Comparison of ENCODE assay signal across 8 cellular contexts in the genomic region with DNA sequence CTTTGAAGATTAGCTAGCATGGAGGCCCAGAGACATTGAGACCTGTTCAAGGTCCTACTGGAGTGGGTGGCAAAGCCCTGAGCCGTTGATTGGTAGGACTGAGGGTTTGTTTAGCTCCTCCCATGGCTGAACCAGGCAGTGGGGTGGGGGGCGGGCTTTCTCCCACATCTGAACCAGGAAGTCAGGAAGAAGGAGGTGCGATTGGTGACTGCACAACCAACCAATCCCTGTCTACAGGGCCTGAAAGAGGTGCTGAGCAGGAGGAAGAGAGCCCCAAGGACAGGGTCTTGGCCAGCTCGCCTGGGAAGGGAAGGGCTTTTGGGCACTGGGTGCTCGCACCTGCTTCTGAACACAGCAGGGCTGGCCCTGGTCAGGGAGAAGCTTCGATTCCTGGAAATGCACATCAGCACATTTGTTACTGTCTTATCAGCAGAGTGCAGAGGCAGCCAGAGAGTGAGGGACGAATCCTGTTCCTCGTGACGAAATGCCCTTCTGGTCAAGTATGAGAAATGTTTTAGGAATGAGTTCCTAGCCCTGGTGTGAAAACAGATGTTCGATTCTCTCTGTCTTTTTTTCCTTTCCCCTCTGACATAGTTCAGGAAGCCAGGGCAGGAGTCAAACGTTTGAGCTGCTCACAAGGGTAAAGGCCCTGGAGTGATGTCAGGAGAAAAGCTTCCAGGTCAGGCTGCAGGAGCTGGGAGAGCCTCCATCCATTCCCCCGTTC.
DNase-seq lines count a peak whose midpoint lies in the region; ATAC-seq and TF ChIP-seq lines count a peak whose summit lies in the region.

No MANE protein-coding gene starts in this region.

- no peak overlapping the region for H3K4me3 ChIP-seq in GM23248
- no peak overlapping the region for H3K4me3 ChIP-seq in sigmoid colon

- TF ChIP-seq POLR2A in sigmoid colon (IDR thresholded peaks at IDR 0.05) = no peak

- H3K4me2 ChIP-seq in GM23248 (ENCODE audit: unreplicated experiment) = no peak overlapping the region

- peaks cover 10% of the 10 kb centered on the region for H3F3A ChIP-seq in GM23248 (ENCODE audit: insufficient read depth)

- in situ Hi-C loops in GM23248 (cut with MboI) = no loop called here

- H2AFZ ChIP-seq in GM23248 = 0 out of 2 replicates have a peak overlapping the region, but pooled peaks have one; percentile 25

- peak; percentile 88 for ATAC-seq in Right ventricle myocardium superior (ENCODE audit: poor library complexity)
- no peak for ATAC-seq in GM18873 (IDR thresholded peaks at IDR 0.05; ENCODE audit: low FRiP score, unreplicated experiment)
- ATAC-seq in GM19351 (IDR thresholded peaks at IDR 0.05; ENCODE audit: unreplicated experiment) = no peak

- no peak for TF ChIP-seq EP300 in sigmoid colon (IDR thresholded peaks at IDR 0.05)

- peaks cover 23% of the 10 kb centered on the region for H3K4me1 ChIP-seq in GM23248 (ENCODE audit: insufficient read depth)
- no peaks in the 10 kb centered on the region for H3K4me1 ChIP-seq in sigmoid colon

- H3K79me2 ChIP-seq in GM23248 (ENCODE audit: insufficient read depth) = no peaks in the 10 kb centered on the region

- H3K27me3 ChIP-seq in GM23248 (replicated peaks; ENCODE audit: insufficient read depth) (no peaks in the 10 kb centered on the region), sigmoid colon (no peaks in the 10 kb centered on the region)

- H4K20me1 ChIP-seq in GM23248 (ENCODE audit: insufficient read depth) = no peaks in the 10 kb centered on the region

- no peaks in the 10 kb centered on the region for H3K9me2 ChIP-seq in GM23248 (ENCODE audit: insufficient read depth)

- H3K27ac ChIP-seq in GM23248 = peak overlapping the region; percentile 41
- no peak overlapping the region for H3K27ac ChIP-seq in sigmoid colon

- H3K9ac ChIP-seq in GM23248 = no peak overlapping the region

- TF ChIP-seq CTCF in sigmoid colon (IDR thresholded peaks at IDR 0.05) = no peak

- no peaks in the 10 kb centered on the region for H3K9me3 ChIP-seq in GM23248 (ENCODE audit: low read depth)
- no peaks in the 10 kb centered on the region for H3K9me3 ChIP-seq in sigmoid colon

- WGBS in GM23248 (ENCODE audit: low coverage in 1 of 2, low lambda C conversion rate in 2 of 2, missing lambda C conversion rate in 2 of 2), 2 experiments = 21 to 22% methylated on average over 11 to 12 of the region's 12 CpGs
- WGBS in sigmoid colon, 2 donors = 70 to 77% methylated on average over 12 of the region's 12 CpGs

- intact Hi-C loops in Right ventricle myocardium superior (cut with DNase I) (no loop called here), sigmoid colon (cut with DNase I) (no loop called here)

- H3K36me3 ChIP-seq in GM23248 (ENCODE audit: low read depth) (no peaks in the 10 kb centered on the region), sigmoid colon (no peaks in the 10 kb centered on the region)

- DNase-seq in GM23248 (peak; percentile 92), UCSD-AML1 (lab: John Stamatoyannopoulos, UW; ENCODE audit: unreplicated experiment) (peak; percentile 16), Right ventricle myocardium superior (peak; percentile 49), sigmoid colon (peak; percentile 72), hippocampal formation (lab: John Stamatoyannopoulos, UW) (no peak)
- no peak for DNase-seq in activated T-cell treated with anti-CD3 and anti-CD28 coated beads, Interleukin-2, amount 50 U/mL, for 1 hour

Comparison
In these comparisons a context has a peak if more than half of its experiments do, and no peak if none do; other contexts are left out.
1. DNase-seq: peak in GM23248 (single experiment), UCSD-AML1 (single experiment), Right ventricle myocardium superior (single experiment) and sigmoid colon (single experiment); none in hippocampal formation (0 of 2) and activated T-cell treated with anti-CD3 and anti-CD28 coated beads, Interleukin-2, amount 50 U/mL, for 1 hour (single experiment).